ENCODE assay signal across 23 cellular contexts in genomic region chr6:139821669-139822223, GRCh38.
DNase-seq lines count a peak whose midpoint lies in the region; ATAC-seq, FAIRE-seq and TF ChIP-seq lines count a peak whose summit lies in the region.
"Had no signal": no experiment of that assay in that cellular context is flagged by ENCODE, and none has a peak within 500 bp of the region (broad histone marks: within the 10 kb centered on the region; RNA-seq: fewer than 3 reads in every experiment).

No MANE protein-coding gene starts in this region.

- no peak for FAIRE-seq in A549 (lab: Jason Lieb, UNC)
- FAIRE-seq in G401.6 (lab: Jason Lieb, UNC) = peak; percentile 64
- no peak for FAIRE-seq in K562 (lab: Jason Lieb, UNC)

- no peak overlapping the region for H3K4me2 ChIP-seq in A549
- no peak overlapping the region for H3K4me2 ChIP-seq in K562 (ENCODE audit: insufficient read depth, low read length)
- H3K4me2 ChIP-seq in mesenchymal stem cell (ENCODE audit: low read length, poor library complexity, severe bottlenecking) = no peak overlapping the region
- H3K4me2 ChIP-seq: BLaER1, KMS-11 had no signal

- H2BK12ac ChIP-seq in mesenchymal stem cell (ENCODE audit: low read length in 2 of 2) = no peak overlapping the region

- H2AK5ac ChIP-seq in mesenchymal stem cell (ENCODE audit: low read length, severe bottlenecking) = no peak overlapping the region

- TF ChIP-seq RAD21 in A549 (conservative IDR thresholded peaks at IDR 0.05 in 1 of 2, IDR thresholded peaks at IDR 0.05 in 1 of 2) (no peak), K562 (CRISPR knock-in tag; conservative IDR thresholded peaks at IDR 0.05 in 1 of 2, IDR thresholded peaks at IDR 0.05 in 1 of 2) (no peak)

- H3K9ac ChIP-seq in K562 (ENCODE audit: insufficient read depth in 1 of 2, low read depth in 2 of 2, low read length in 2 of 2) (no peak overlapping the region), mesenchymal stem cell (ENCODE audit: low read length) (no peak overlapping the region)
- H3K9ac ChIP-seq: BLaER1, KMS-11 had no signal

- TF ChIP-seq POLR2A in A549 (IDR thresholded peaks at IDR 0.05; ENCODE audit: low read length) (no peak), K562 (conservative IDR thresholded peaks at IDR 0.05) (no peak)

- no peak overlapping the region for H3K18ac ChIP-seq in mesenchymal stem cell (ENCODE audit: low read depth in 1 of 2, low read length in 2 of 2)

- no TSS peak for BruUV-seq in K562 (replicated peaks; lab: Mats Ljungman, UMichigan)

- H3K36me3 ChIP-seq in K562 (ENCODE audit: control insufficient read depth, insufficient read depth, low read length) (no peaks in the 10 kb centered on the region), mesenchymal stem cell (ENCODE audit: control insufficient read depth in 1 of 2, insufficient read depth in 2 of 2, low read depth in 1 of 2, low read length in 2 of 2) (no peaks in the 10 kb centered on the region)
- H3K36me3 ChIP-seq: BLaER1 had no signal

- H4K91ac ChIP-seq in mesenchymal stem cell (ENCODE audit: low read length) = no peak overlapping the region

- H2BK5ac ChIP-seq in mesenchymal stem cell (ENCODE audit: low read depth, low read length, poor library complexity, severe bottlenecking) = no peak overlapping the region

- H3K27ac ChIP-seq in A549 (no peak overlapping the region), K562 (ENCODE audit: extremely low read depth, low read depth, low read length) (no peak overlapping the region), mesenchymal stem cell (ENCODE audit: low read length, poor library complexity, severe bottlenecking) (no peak overlapping the region)
- H3K27ac ChIP-seq: BLaER1, HL-60, KMS-11, RWPE1 had no signal

- H4K8ac ChIP-seq in mesenchymal stem cell (ENCODE audit: low read length) = no peak overlapping the region

- no peaks in the 10 kb centered on the region for H3K79me2 ChIP-seq in K562 (ENCODE audit: control insufficient read depth, insufficient read depth, low read length)

- H2BK15ac ChIP-seq in mesenchymal stem cell (ENCODE audit: low read depth, poor library complexity, severe bottlenecking) = no peak overlapping the region

- H3K79me1 ChIP-seq in mesenchymal stem cell (replicated peaks; ENCODE audit: low read length, poor library complexity, severe bottlenecking) = no peaks in the 10 kb centered on the region

- H3K23ac ChIP-seq in mesenchymal stem cell (ENCODE audit: low read length in 2 of 2) = no peak overlapping the region

- WGBS in A549 (ENCODE audit: missing lambda C conversion rate) = 57% methylated on average over 2 of the region's 2 CpGs
- 25% methylated on average over 2 of the region's 2 CpGs for WGBS in K562 (ENCODE audit: insufficient coverage, low coverage, missing lambda C conversion rate)
- WGBS in mesenchymal stem cell = 45% methylated on average over 2 of the region's 2 CpGs

- ATAC-seq in A549 = no peak
- no peak for ATAC-seq in K562
- ATAC-seq in GM19328 (IDR thresholded peaks at IDR 0.05; ENCODE audit: unreplicated experiment) = no peak
- ATAC-seq: T-cell had no signal

- CTCF ChIA-PET in A549 (lab: Yijun Ruan, JAX) = no interaction called here
- CTCF ChIA-PET in K562 (lab: Yijun Ruan, JAX; ENCODE audit: low intra/inter-chr PET ratio) = no interaction called here

- H3K9me1 ChIP-seq in K562 (ENCODE audit: control insufficient read depth, insufficient read depth, low read length) = no peaks in the 10 kb centered on the region

- H3K9me3 ChIP-seq in A549 (no peaks in the 10 kb centered on the region), K562 (replicated peaks; ENCODE audit: control insufficient read depth, insufficient read depth, low read depth, low read length) (no peaks in the 10 kb centered on the region), mesenchymal stem cell (ENCODE audit: control insufficient read depth, low read length) (no peaks in the 10 kb centered on the region)
- H3K9me3 ChIP-seq: BLaER1 had no signal

- POLR2A ChIA-PET in A549 (lab: Yijun Ruan, JAX) = no interaction called here
- POLR2A ChIA-PET in K562 (lab: Yijun Ruan, JAX) = interaction anchor here (0.8 kb wide), 1 partner anchor 448 kb away, joined by 6 read pairs; the partner anchor contains the start of gene CITED2

- H3K27me3 ChIP-seq in K562 (ENCODE audit: control insufficient read depth in 2 of 2, insufficient read depth in 2 of 2, low read length in 2 of 2) (no peaks in the 10 kb centered on the region), mesenchymal stem cell (ENCODE audit: control insufficient read depth in 1 of 2, insufficient read depth in 1 of 2, low read length in 2 of 2) (no peaks in the 10 kb centered on the region)
- H3K27me3 ChIP-seq: BLaER1 had no signal

- no peak overlapping the region for H2BK120ac ChIP-seq in mesenchymal stem cell (ENCODE audit: low read depth, low read length)

- DNase-seq in A549 (ENCODE audit: low read depth in 1 of 2, low spot score in 1 of 2) = no peak
- DNase-seq in K562 (ENCODE audit: extremely low read depth in 1 of 4, low spot score in 3 of 4) = peak in 1 of 4 experiments; percentile 22
- peak; percentile 27 for DNase-seq in mesenchymal stem cell
- no peak for DNase-seq in NCI-H1417 treated with DMSO at 0.1 percent for 48 hours (lab: John Stamatoyannopoulos, UW)
- DNase-seq in hepatic stellate cell (ENCODE audit: low spot score) = no peak
- DNase-seq: ACHN; CD4-positive, alpha-beta T cell; COR-L47; DMS153; GDM1; H7; NCI-H1092 treated with DMSO at 0.1 percent for 48 hours; NCI-H2081 treated with DMSO at 0.1 percent for 48 hours; NCI-H446 treated with DMSO at 0.1 percent for 48 hours; NK-92 treated with Interleukin-12 subunit alpha and Interleukin-12 subunit beta, amount 100 ng/mL, for 24 hours; SHP77 treated with DMSO at 0.1 percent for 48 hours; T-cell had no signal

- H3K4ac ChIP-seq in mesenchymal stem cell (ENCODE audit: low read depth in 1 of 2, low read length in 2 of 2) = no peak overlapping the region

- no peak for TF ChIP-seq CTCF in A549 (IDR thresholded peaks at IDR 0.05)
- TF ChIP-seq CTCF in K562 (IDR thresholded peaks at IDR 0.05 in 2 of 3, conservative IDR thresholded peaks at IDR 0.05 in 1 of 3; ENCODE audit: insufficient read depth in 2 of 3, low read depth in 1 of 3, low read length in 3 of 3) = no peak

- in situ Hi-C loops in K562 (cut with MboI) = no loop called here

- H3K4me1 ChIP-seq in A549 (peaks cover 8% of the 10 kb centered on the region; the same call in 1 of the 3 replicates), K562 (replicated peaks in 1 of 2; ENCODE audit: control insufficient read depth in 2 of 2, insufficient read depth in 2 of 2, low read length in 2 of 2) (peaks cover 5 to 26% of the 10 kb centered on the region in 2 experiments; a peak in 4 of 5 replicates), mesenchymal stem cell (ENCODE audit: control insufficient read depth, insufficient read depth, low read depth, low read length) (peaks cover 4% of the 10 kb centered on the region)
- H3K4me1 ChIP-seq: BLaER1 had no signal

- intact Hi-C loops in K562 (cut with micrococcal nuclease) = no loop called here

- no peak overlapping the region for H2AFZ ChIP-seq in K562 (ENCODE audit: low read depth, low read length)
- no peak overlapping the region for H2AFZ ChIP-seq in mesenchymal stem cell (ENCODE audit: low read depth, low read length)

- H3K4me3 ChIP-seq in A549 (no peak overlapping the region), K562 (no peak overlapping the region), mesenchymal stem cell (ENCODE audit: insufficient read depth in 1 of 2, low read depth in 1 of 2, low read length in 2 of 2) (no peak overlapping the region)
- H3K4me3 ChIP-seq: BLaER1 had no signal

- no peak overlapping the region for H3K14ac ChIP-seq in mesenchymal stem cell (ENCODE audit: low read length in 2 of 2)

- H4K20me1 ChIP-seq in K562 (replicated peaks; ENCODE audit: control insufficient read depth, insufficient read depth, low read length) = no peaks in the 10 kb centered on the region
- H4K20me1 ChIP-seq: BLaER1 had no signal

- no peak for TF ChIP-seq EP300 in A549 (IDR thresholded peaks at IDR 0.05)
- TF ChIP-seq EP300 in K562 (IDR thresholded peaks at IDR 0.05; ENCODE audit: low read length) = no peak

TF ChIP-seq in K562, 482 proteins besides CTCF, POLR2A, EP300 and RAD21 (continues in another document):
- TF ChIP-seq MAFF (IDR thresholded peaks at IDR 0.05; ENCODE audit: low read length) = 0 out of 2 replicates have a peak, but pooled peaks have one; percentile 6
- no peak for TF ChIP-seq E2F8 (IDR thresholded peaks at IDR 0.05; ENCODE audit: low read depth, partially characterized antibody)
- peak; percentile 92 for TF ChIP-seq ZNF316 (IDR thresholded peaks at IDR 0.05)
- TF ChIP-seq C11orf30 (IDR thresholded peaks at IDR 0.05; ENCODE audit: low read depth) = peak; percentile 85
- peak; percentile 13; the same call in 1 of the 2 replicates for TF ChIP-seq MAFK (IDR thresholded peaks at IDR 0.05; ENCODE audit: low read length)
- peak; percentile 53; the same call in 1 of the 2 replicates for TF ChIP-seq NFE2 (IDR thresholded peaks at IDR 0.05; ENCODE audit: low read depth)
- no peak for TF ChIP-seq POU5F1 (IDR thresholded peaks at IDR 0.05; ENCODE audit: borderline replicate concordance, low read depth, low read length, partially characterized antibody)
- peak; percentile 45 for TF ChIP-seq MEIS2 (IDR thresholded peaks at IDR 0.05; ENCODE audit: partially characterized antibody)
- no peak for TF ChIP-seq NFIC (IDR thresholded peaks at IDR 0.05)
- TF ChIP-seq MAFG (tag; conservative IDR thresholded peaks at IDR 0.05) = peak; percentile 76
- TF ChIP-seq LEF1 (IDR thresholded peaks at IDR 0.05) = no peak

Comparison
In these comparisons a context has a peak if more than half of its experiments do, and no peak if none do; other contexts are left out.
1. Of the 35 proteins assayed by ChIP-seq in both K562 and A549: peak only in K562: none; only in A549: none; in both: MAFK; in neither: 34.